Comparison of ENCODE assay signal across 9 cellular contexts in genomic region chr1:147494998-147495580, GRCh38.
A peak's percentile ranks its signal among the peaks of the same experiment; 100 is the strongest.
DNase-seq lines count a peak whose midpoint lies in the region; ATAC-seq and TF ChIP-seq lines count a peak whose summit lies in the region.
"Had no signal": no experiment of that assay in that cellular context is flagged by ENCODE, and none has a peak within 500 bp of the region (broad histone marks: within the 10 kb centered on the region; RNA-seq: fewer than 3 reads in every experiment).

No MANE protein-coding gene starts in this region.

- peak; percentile 77 for DNase-seq in GM12865 (ENCODE audit: low read depth)
- DNase-seq in NCI-H146 (lab: John Stamatoyannopoulos, UW) = peak; percentile 82
- DNase-seq in T1000 (lab: John Stamatoyannopoulos, UW) = peak; percentile 15
- peak; percentile 88 for DNase-seq in astrocyte of the hippocampus (ENCODE audit: low read depth, low spot score)
- DNase-seq in hypothalamus (lab: John Stamatoyannopoulos, UW) = peak in 45 of 51 donors; percentile 5 to 79 (median 41)
- peak; percentile 44 to 61 (median 53) for DNase-seq in stimulated activated CD4-positive, alpha-beta T cell treated with anti-CD3 and anti-CD28 coated beads, Interleukin-12 subunit alpha, Interleukin-12 subunit beta, amount 100 ng/mL, for 48 hours (ENCODE audit: low read depth in 2 of 3, low spot score in 1 of 3)

- TF ChIP-seq CTCF in GM12865 (IDR thresholded peaks at IDR 0.05; ENCODE audit: insufficient read depth, low read depth, low read length, missing control alignments) = peak; percentile 93

- no peak overlapping the region for H3K4me3 ChIP-seq in GM12865 (ENCODE audit: low read depth, low read length)
- H3K4me3 ChIP-seq: skin epidermis had no signal

- ATAC-seq in HG02642 (IDR thresholded peaks at IDR 0.05; ENCODE audit: poor library complexity, unreplicated experiment) (peak; percentile 77), GM19452 (IDR thresholded peaks at IDR 0.05; ENCODE audit: unreplicated experiment) (no peak)

Comparison
In these comparisons a context has a peak if more than half of its experiments do, and no peak if none do; other contexts are left out.
1. DNase-seq: peak in every context shown above with its lines; median percentile 88 in astrocyte of the hippocampus; 82 in NCI-H146; 77 in GM12865; 53 in stimulated activated CD4-positive, alpha-beta T cell treated with anti-CD3 and anti-CD28 coated beads, Interleukin-12 subunit alpha, Interleukin-12 subunit beta, amount 100 ng/mL, for 48 hours; 41 in hypothalamus; 15 in T1000.